ENCODE assay signal across 23 cellular contexts in genomic region chr18:49018961-49019445, GRCh38.
DNase-seq lines count a peak whose midpoint lies in the region; ATAC-seq, FAIRE-seq and TF ChIP-seq lines count a peak whose summit lies in the region.
"Had no signal": no experiment of that assay in that cellular context is flagged by ENCODE, and none has a peak within 500 bp of the region (broad histone marks: within the 10 kb centered on the region; RNA-seq: fewer than 3 reads in every experiment).

No MANE protein-coding gene starts in this region.

- H3K9ac ChIP-seq in NT2/D1 (ENCODE audit: insufficient read length, low read depth) (peak overlapping the region; percentile 50), HepG2 (ENCODE audit: insufficient read depth, low read depth, low read length) (no peak overlapping the region)
- H3K9ac ChIP-seq: KMS-11 had no signal

- peak; percentile 38 for DNase-seq in activated CD8-positive, alpha-beta memory T cell treated with anti-CD3 and anti-CD28 coated beads, Interleukin-2, amount 10 ng/mL, durations not matched to agents 7 days and 5 days
- DNase-seq in activated CD8-positive, alpha-beta memory T cell treated with anti-CD3 and anti-CD28 coated beads for 24 hours, result no peak
- DNase-seq in NT2/D1 (ENCODE audit: low read depth, low spot score) (no peak), HepG2 (ENCODE audit: low spot score) (no peak), stomach (peak; percentile 18), SK-N-DZ (ENCODE audit: low spot score) (no peak), globus pallidus (ENCODE audit: low spot score) (no peak)
- DNase-seq: Calu3; effector memory CD8-positive, alpha-beta T cell; MV-4-11; NCI-H187; retina; stimulated activated CD4-positive, alpha-beta T cell treated with anti-CD3 and anti-CD28 coated beads, Interleukin-4, amount 100 ng/mL, for 24 hours; stimulated activated naive CD8-positive, alpha-beta T cell treated with anti-CD3 and anti-CD28 coated beads, Interleukin-15, Interleukin-2, amounts not matched to agents 100 U/mL and 50 U/mL, for 24 hours; T1000; thyroid gland had no signal

- no peak overlapping the region for H3K27ac Mint-ChIP-seq in activated CD8-positive, alpha-beta memory T cell treated with anti-CD3 and anti-CD28 coated beads, Interleukin-2, amount 10 ng/mL, durations not matched to agents 7 days and 5 days
- H3K27ac Mint-ChIP-seq: activated naive CD8-positive, alpha-beta T cell; activated T-helper 1 cell treated with anti-CD3 and anti-CD28 coated beads, Interleukin-12 subunit alpha, Interleukin-12 subunit beta, Interleukin-2, Interleukin-4 antibody, amounts not matched to agents 30 ng/mL and 10 ng/mL and 1 ng/mL, durations not matched to agents 14 hours and 24 hours and 36 hours; effector memory CD8-positive, alpha-beta T cell had no signal

- H3K4me1 Mint-ChIP-seq in activated CD8-positive, alpha-beta memory T cell treated with anti-CD3 and anti-CD28 coated beads, Interleukin-2, amount 10 ng/mL, durations not matched to agents 7 days and 5 days, result peaks cover 2% of the 10 kb centered on the region

- CTCF ChIA-PET in activated CD8-positive, alpha-beta memory T cell treated with anti-CD3 and anti-CD28 coated beads, Interleukin-2, amount 10 ng/mL, durations not matched to agents 7 days and 5 days (lab: Charles Lee), result interaction anchor here (1.3 kb wide), 1 partner anchor 219 kb away, joined by 3 read pairs; no protein-coding TSS in a partner anchor
- CTCF ChIA-PET in HepG2 (lab: Yijun Ruan, JAX; ENCODE audit: low intra/inter-chr PET ratio, low total read pairs), result no interaction called here

- no TSS peak for BruUV-seq in HepG2 (replicated peaks; lab: Mats Ljungman, UMichigan)

- no peaks in the 10 kb centered on the region for H3K9me3 Mint-ChIP-seq in activated CD8-positive, alpha-beta memory T cell treated with anti-CD3 and anti-CD28 coated beads, Interleukin-2, amount 10 ng/mL, durations not matched to agents 7 days and 5 days (ENCODE audit: low read depth)
- H3K9me3 Mint-ChIP-seq: activated T-helper 1 cell treated with anti-CD3 and anti-CD28 coated beads, Interleukin-12 subunit alpha, Interleukin-12 subunit beta, Interleukin-2, Interleukin-4 antibody, amounts not matched to agents 30 ng/mL and 10 ng/mL and 1 ng/mL, durations not matched to agents 14 hours and 24 hours and 36 hours; effector memory CD8-positive, alpha-beta T cell had no signal

- TF ChIP-seq EP300 in HepG2 (IDR thresholded peaks at IDR 0.05; ENCODE audit: low read depth in 2 of 2, low read length in 2 of 2), result no peak
- no peak for TF ChIP-seq EP300 in HepG2 (CRISPR knock-in tag; IDR thresholded peaks at IDR 0.05; ENCODE audit: borderline replicate concordance)
- no peak for TF ChIP-seq EP300 in stomach (IDR thresholded peaks at IDR 0.05)

- no peak for TF ChIP-seq POLR2A in HepG2 (IDR thresholded peaks at IDR 0.05; ENCODE audit: insufficient read depth in 1 of 2, low read depth in 2 of 2, low read length in 2 of 2)
- TF ChIP-seq POLR2A in stomach (IDR thresholded peaks at IDR 0.05), result no peak

- WGBS in HepG2 (ENCODE audit: low lambda C conversion rate), result 91% methylated on average over 4 of the region's 19 CpGs
- 91 to 98% (median 95%) methylated on average over 10 to 19 of the region's 19 CpGs for whole genome bisulfite sequencing in stomach, 5 donors

- H3K4me1 ChIP-seq in NT2/D1 (ENCODE audit: insufficient read depth, insufficient read length), result peaks cover 39% of the 10 kb centered on the region
- H3K4me1 ChIP-seq in HepG2 (ENCODE audit: insufficient read depth, low read length), result peaks cover 52% of the 10 kb centered on the region
- peaks cover 0 to 8% (median 3%) of the 10 kb centered on the region in 4 donors for H3K4me1 ChIP-seq in stomach

- POLR2A ChIA-PET in HepG2 (lab: Yijun Ruan, JAX), result no interaction called here

- TF ChIP-seq CTCF in HepG2 (CRISPR knock-in tag; IDR thresholded peaks at IDR 0.05), result no peak
- no peak for TF ChIP-seq CTCF in stomach (IDR thresholded peaks at IDR 0.05)

- peaks cover 9% of the 10 kb centered on the region; the same call in 1 of the 2 replicates for H3K9me3 ChIP-seq in NT2/D1 (ENCODE audit: insufficient read depth, low read length)
- H3K9me3 ChIP-seq in HepG2 (ENCODE audit: low read length), result no peaks in the 10 kb centered on the region
- no peaks in the 10 kb centered on the region for H3K9me3 ChIP-seq in stomach
- H3K9me3 ChIP-seq: esophagus muscularis mucosa, thyroid gland had no signal

- no peak overlapping the region for H3K27ac ChIP-seq in HepG2 (ENCODE audit: extremely low read length, insufficient read depth, low read length)
- H3K27ac ChIP-seq in stomach, result no peak overlapping the region
- H3K27ac ChIP-seq: esophagus muscularis mucosa, KMS-11, thyroid gland had no signal

- H3K4me2 ChIP-seq in HepG2 (ENCODE audit: low read depth, low read length), result no peak overlapping the region
- H3K4me2 ChIP-seq: KMS-11 had no signal

- no peaks in the 10 kb centered on the region for H3K79me2 ChIP-seq in HepG2 (ENCODE audit: insufficient read depth, low read length)

- no peak for ATAC-seq in activated CD8-positive, alpha-beta memory T cell treated with anti-CD3 and anti-CD28 coated beads, Interleukin-2, amount 10 ng/mL, durations not matched to agents 7 days and 5 days
- ATAC-seq in HepG2 (no peak), GM19395 (IDR thresholded peaks at IDR 0.05; ENCODE audit: unreplicated experiment) (no peak)
- ATAC-seq: effector memory CD8-positive, alpha-beta T cell; stimulated activated naive CD8-positive, alpha-beta T cell treated with anti-CD3 and anti-CD28 coated beads, Interleukin-15, Interleukin-2, amounts not matched to agents 100 U/mL and 50 U/mL, for 24 hours had no signal

- no peak for TF ChIP-seq RAD21 in HepG2 (CRISPR knock-in tag; IDR thresholded peaks at IDR 0.05)

- in situ Hi-C loops in HepG2 (cut with HindIII; ENCODE audit: extremely low pct_ligation_motif_present, low pct_unique_long_range_greater_than_20kb), result no loop called here

- H3K27me3 ChIP-seq in NT2/D1 (ENCODE audit: insufficient read depth, insufficient read length) (no peaks in the 10 kb centered on the region), HepG2 (ENCODE audit: control insufficient read depth in 1 of 2, insufficient read depth in 2 of 2, low read length in 2 of 2) (peaks cover 3 to 6% of the 10 kb centered on the region in 2 experiments; a peak in 4 of 5 replicates), stomach (no peaks in the 10 kb centered on the region)
- H3K27me3 ChIP-seq: esophagus muscularis mucosa, thyroid gland had no signal

- no peak for FAIRE-seq in HepG2 (lab: Jason Lieb, UNC)
- FAIRE-seq: A204.1, frontal cortex had no signal

- no peak overlapping the region for H3K4me3 Mint-ChIP-seq in activated CD8-positive, alpha-beta memory T cell treated with anti-CD3 and anti-CD28 coated beads, Interleukin-2, amount 10 ng/mL, durations not matched to agents 7 days and 5 days
- H3K4me3 Mint-ChIP-seq: activated naive CD8-positive, alpha-beta T cell; activated T-helper 1 cell treated with anti-CD3 and anti-CD28 coated beads, Interleukin-12 subunit alpha, Interleukin-12 subunit beta, Interleukin-2, Interleukin-4 antibody, amounts not matched to agents 30 ng/mL and 10 ng/mL and 1 ng/mL, durations not matched to agents 14 hours and 24 hours and 36 hours; effector memory CD8-positive, alpha-beta T cell had no signal

- H3K4me3 ChIP-seq in NT2/D1 (ENCODE audit: insufficient read length, low read depth) (no peak overlapping the region), HepG2 (replicated peaks in 1 of 3; ENCODE audit: insufficient read depth in 1 of 3, low read depth in 2 of 3, low read length in 3 of 3) (no peak overlapping the region), stomach (no peak overlapping the region)
- H3K4me3 ChIP-seq: esophagus muscularis mucosa, thyroid gland had no signal

- no peak overlapping the region for H2AFZ ChIP-seq in HepG2 (ENCODE audit: low read length)

- H4K20me1 ChIP-seq in HepG2 (ENCODE audit: insufficient read depth, low read length), result no peaks in the 10 kb centered on the region

- H3K27me3 Mint-ChIP-seq in activated CD8-positive, alpha-beta memory T cell treated with anti-CD3 and anti-CD28 coated beads, Interleukin-2, amount 10 ng/mL, durations not matched to agents 7 days and 5 days, result no peaks in the 10 kb centered on the region
- H3K27me3 Mint-ChIP-seq: activated naive CD8-positive, alpha-beta T cell; effector memory CD8-positive, alpha-beta T cell had no signal

- intact Hi-C loops in HepG2 (cut with micrococcal nuclease; ENCODE audit: unreplicated experiment) (no loop called here), stomach (cut with DNase I; ENCODE audit: low total_unique reads) (no loop called here)

- no peaks in the 10 kb centered on the region for H3K36me3 ChIP-seq in NT2/D1 (ENCODE audit: insufficient read depth, insufficient read length, low read length)
- H3K36me3 ChIP-seq in HepG2 (replicated peaks in 1 of 2; ENCODE audit: control insufficient read depth in 1 of 2, insufficient read depth in 2 of 2, low read length in 2 of 2), result no peaks in the 10 kb centered on the region
- H3K36me3 ChIP-seq in stomach, result no peaks in the 10 kb centered on the region
- H3K36me3 ChIP-seq: esophagus muscularis mucosa, thyroid gland had no signal

- no peaks in the 10 kb centered on the region for H3K36me3 Mint-ChIP-seq in activated CD8-positive, alpha-beta memory T cell treated with anti-CD3 and anti-CD28 coated beads, Interleukin-2, amount 10 ng/mL, durations not matched to agents 7 days and 5 days
- H3K36me3 Mint-ChIP-seq: activated naive CD8-positive, alpha-beta T cell had no signal

TF ChIP-seq in HepG2, 621 proteins besides CTCF, POLR2A, EP300 and RAD21:
- TF ChIP-seq ZNF143 (CRISPR knock-in tag; IDR thresholded peaks at IDR 0.05) (no peak), HNRNPL (IDR thresholded peaks at IDR 0.05; ENCODE audit: low read depth, low read length) (0 out of 2 replicates have a peak, but pooled peaks have one; percentile 27)

Comparison
In these comparisons a context has a peak if more than half of its experiments do, and no peak if none do; other contexts are left out.
1. DNase-seq: peak in activated CD8-positive, alpha-beta memory T cell treated with anti-CD3 and anti-CD28 coated beads, Interleukin-2, amount 10 ng/mL, durations not matched to agents 7 days and 5 days (single experiment) and stomach (single experiment); none in activated CD8-positive, alpha-beta memory T cell treated with anti-CD3 and anti-CD28 coated beads for 24 hours (single experiment), NT2/D1 (single experiment), HepG2 (single experiment), SK-N-DZ (single experiment) and globus pallidus (single experiment).